In the genomic region with DNA sequence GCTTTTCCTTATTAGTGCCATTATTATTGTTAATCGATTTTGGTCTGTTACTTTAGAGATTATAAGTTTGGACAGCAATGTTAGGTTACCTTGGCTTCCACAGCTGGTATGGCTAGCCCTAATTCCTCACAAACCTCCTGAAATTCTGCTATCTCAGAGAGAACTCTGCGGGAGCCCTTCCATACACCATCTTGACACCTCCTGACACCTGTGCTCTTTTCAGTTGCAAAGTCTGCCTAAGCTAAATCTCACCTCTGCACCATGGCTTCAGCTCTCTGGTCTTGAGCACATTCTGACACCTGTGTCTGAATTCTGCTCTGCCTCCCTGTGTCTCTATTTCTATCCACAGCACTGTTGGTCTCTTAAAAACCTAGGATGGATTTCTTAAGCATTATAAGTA, we compare ENCODE assay signal across 1 cellular context.
A peak's percentile ranks its signal among the peaks of the same experiment; 100 is the strongest.
TF ChIP-seq lines count a peak whose summit lies in the region.

No MANE protein-coding gene starts in this region.

TF ChIP-seq in WTC11, 78 proteins besides CTCF, POLR2A, EP300 and RAD21:
- TF ChIP-seq, protein P1, sequence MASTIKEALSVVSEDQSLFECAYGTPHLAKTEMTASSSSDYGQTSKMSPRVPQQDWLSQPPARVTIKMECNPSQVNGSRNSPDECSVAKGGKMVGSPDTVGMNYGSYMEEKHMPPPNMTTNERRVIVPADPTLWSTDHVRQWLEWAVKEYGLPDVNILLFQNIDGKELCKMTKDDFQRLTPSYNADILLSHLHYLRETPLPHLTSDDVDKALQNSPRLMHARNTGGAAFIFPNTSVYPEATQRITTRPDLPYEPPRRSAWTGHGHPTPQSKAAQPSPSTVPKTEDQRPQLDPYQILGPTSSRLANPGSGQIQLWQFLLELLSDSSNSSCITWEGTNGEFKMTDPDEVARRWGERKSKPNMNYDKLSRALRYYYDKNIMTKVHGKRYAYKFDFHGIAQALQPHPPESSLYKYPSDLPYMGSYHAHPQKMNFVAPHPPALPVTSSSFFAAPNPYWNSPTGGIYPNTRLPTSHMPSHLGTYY (CRISPR knock-in tag; IDR thresholded peaks at IDR 0.05) = no peak
- TF ChIP-seq TEAD1 (CRISPR knock-in tag; IDR thresholded peaks at IDR 0.05) (peak; percentile 33; the same call in 1 of the 2 replicates), IRF2 (CRISPR knock-in tag; IDR thresholded peaks at IDR 0.05; ENCODE audit: borderline replicate concordance, low read depth) (no peak), ZNF232 (CRISPR knock-in tag; IDR thresholded peaks at IDR 0.05) (peak; percentile 55; the same call in 1 of the 2 replicates), PRRX2 (CRISPR knock-in tag; IDR thresholded peaks at IDR 0.05) (no peak), MXD4 (CRISPR knock-in tag; IDR thresholded peaks at IDR 0.05; ENCODE audit: borderline replicate concordance) (no peak)
- TF ChIP-seq, protein P2, sequence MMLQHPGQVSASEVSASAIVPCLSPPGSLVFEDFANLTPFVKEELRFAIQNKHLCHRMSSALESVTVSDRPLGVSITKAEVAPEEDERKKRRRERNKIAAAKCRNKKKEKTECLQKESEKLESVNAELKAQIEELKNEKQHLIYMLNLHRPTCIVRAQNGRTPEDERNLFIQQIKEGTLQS (CRISPR knock-in tag; conservative IDR thresholded peaks at IDR 0.05) = no peak
- TF ChIP-seq, protein P3, sequence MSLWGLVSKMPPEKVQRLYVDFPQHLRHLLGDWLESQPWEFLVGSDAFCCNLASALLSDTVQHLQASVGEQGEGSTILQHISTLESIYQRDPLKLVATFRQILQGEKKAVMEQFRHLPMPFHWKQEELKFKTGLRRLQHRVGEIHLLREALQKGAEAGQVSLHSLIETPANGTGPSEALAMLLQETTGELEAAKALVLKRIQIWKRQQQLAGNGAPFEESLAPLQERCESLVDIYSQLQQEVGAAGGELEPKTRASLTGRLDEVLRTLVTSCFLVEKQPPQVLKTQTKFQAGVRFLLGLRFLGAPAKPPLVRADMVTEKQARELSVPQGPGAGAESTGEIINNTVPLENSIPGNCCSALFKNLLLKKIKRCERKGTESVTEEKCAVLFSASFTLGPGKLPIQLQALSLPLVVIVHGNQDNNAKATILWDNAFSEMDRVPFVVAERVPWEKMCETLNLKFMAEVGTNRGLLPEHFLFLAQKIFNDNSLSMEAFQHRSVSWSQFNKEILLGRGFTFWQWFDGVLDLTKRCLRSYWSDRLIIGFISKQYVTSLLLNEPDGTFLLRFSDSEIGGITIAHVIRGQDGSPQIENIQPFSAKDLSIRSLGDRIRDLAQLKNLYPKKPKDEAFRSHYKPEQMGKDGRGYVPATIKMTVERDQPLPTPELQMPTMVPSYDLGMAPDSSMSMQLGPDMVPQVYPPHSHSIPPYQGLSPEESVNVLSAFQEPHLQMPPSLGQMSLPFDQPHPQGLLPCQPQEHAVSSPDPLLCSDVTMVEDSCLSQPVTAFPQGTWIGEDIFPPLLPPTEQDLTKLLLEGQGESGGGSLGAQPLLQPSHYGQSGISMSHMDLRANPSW (CRISPR knock-in tag; conservative IDR thresholded peaks at IDR 0.05; ENCODE audit: low read depth) = no peak
- TF ChIP-seq, protein P4, sequence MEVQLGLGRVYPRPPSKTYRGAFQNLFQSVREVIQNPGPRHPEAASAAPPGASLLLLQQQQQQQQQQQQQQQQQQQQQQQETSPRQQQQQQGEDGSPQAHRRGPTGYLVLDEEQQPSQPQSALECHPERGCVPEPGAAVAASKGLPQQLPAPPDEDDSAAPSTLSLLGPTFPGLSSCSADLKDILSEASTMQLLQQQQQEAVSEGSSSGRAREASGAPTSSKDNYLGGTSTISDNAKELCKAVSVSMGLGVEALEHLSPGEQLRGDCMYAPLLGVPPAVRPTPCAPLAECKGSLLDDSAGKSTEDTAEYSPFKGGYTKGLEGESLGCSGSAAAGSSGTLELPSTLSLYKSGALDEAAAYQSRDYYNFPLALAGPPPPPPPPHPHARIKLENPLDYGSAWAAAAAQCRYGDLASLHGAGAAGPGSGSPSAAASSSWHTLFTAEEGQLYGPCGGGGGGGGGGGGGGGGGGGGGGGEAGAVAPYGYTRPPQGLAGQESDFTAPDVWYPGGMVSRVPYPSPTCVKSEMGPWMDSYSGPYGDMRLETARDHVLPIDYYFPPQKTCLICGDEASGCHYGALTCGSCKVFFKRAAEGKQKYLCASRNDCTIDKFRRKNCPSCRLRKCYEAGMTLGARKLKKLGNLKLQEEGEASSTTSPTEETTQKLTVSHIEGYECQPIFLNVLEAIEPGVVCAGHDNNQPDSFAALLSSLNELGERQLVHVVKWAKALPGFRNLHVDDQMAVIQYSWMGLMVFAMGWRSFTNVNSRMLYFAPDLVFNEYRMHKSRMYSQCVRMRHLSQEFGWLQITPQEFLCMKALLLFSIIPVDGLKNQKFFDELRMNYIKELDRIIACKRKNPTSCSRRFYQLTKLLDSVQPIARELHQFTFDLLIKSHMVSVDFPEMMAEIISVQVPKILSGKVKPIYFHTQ (CRISPR knock-in tag; IDR thresholded peaks at IDR 0.05) = no peak
- TF ChIP-seq, protein P5, sequence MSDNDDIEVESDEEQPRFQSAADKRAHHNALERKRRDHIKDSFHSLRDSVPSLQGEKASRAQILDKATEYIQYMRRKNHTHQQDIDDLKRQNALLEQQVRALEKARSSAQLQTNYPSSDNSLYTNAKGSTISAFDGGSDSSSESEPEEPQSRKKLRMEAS (CRISPR knock-in tag; IDR thresholded peaks at IDR 0.05) = 0 out of 2 replicates have a peak, but pooled peaks have one; percentile 33
